In genomic region chr12:68479261-68479581, GRCh38 we compare ENCODE assay signal across 1 cellular context.
TF ChIP-seq lines count a peak whose summit lies in the region.

No MANE protein-coding gene starts in this region.

TF ChIP-seq in H1, 55 proteins besides CTCF, POLR2A, EP300 and RAD21 (continued from another document):
- TF ChIP-seq RFX5 (IDR thresholded peaks at IDR 0.05; ENCODE audit: borderline replicate concordance, low read depth, low read length) (no peak), CHD1 (IDR thresholded peaks at IDR 0.05; ENCODE audit: low read depth, low read length) (no peak), RNF2 (IDR thresholded peaks at IDR 0.05; ENCODE audit: borderline replicate concordance, low read depth, low read length, missing control alignments, poor library complexity, severe bottlenecking) (no peak)
TF ChIP-seq in H1: peak in this region for 0.
